16 cellular contexts compared by ENCODE assay signal in the genomic region with DNA sequence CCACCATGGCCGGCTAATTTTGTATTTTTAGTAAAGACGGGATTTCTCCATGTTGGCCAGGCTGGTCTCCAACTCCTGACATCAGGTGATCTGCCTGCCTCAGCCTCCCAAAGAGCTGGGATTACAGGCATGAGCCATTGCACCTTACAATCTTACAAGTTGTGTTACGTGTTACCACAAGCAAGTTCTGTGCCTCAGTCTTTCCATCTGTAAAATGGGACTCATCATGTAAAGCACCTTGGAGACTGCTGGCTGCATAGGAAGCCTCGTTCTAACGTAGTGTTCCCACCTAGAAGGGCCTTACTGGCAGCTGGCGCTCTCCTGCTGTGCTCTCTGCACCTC. TPM values are rescaled to one million over a fixed set of nuclear protein-coding genes. Genes with fewer than 3 reads are reported as not detected.
A peak's percentile ranks its signal among the peaks of the same experiment; 100 is the strongest.
DNase-seq lines count a peak whose midpoint lies in the region; ATAC-seq and TF ChIP-seq lines count a peak whose summit lies in the region.
"Had no signal": no experiment of that assay in that cellular context is flagged by ENCODE, and none has a peak within 500 bp of the region (broad histone marks: within the 10 kb centered on the region; RNA-seq: fewer than 3 reads in every experiment).

No MANE protein-coding gene starts in this region.

- H3K79me2 ChIP-seq in hepatocyte: no peaks in the 10 kb centered on the region

- H3K4me3 Mint-ChIP-seq in HFFc6: peak overlapping the region; percentile 49; the same call in 1 of the 2 replicates
- no peak overlapping the region for H3K4me3 Mint-ChIP-seq in activated T-cell treated with anti-CD3 and anti-CD28 coated beads, Interleukin-2, amount 50 U/mL, for 72 hours
- H3K4me3 Mint-ChIP-seq: activated B cell treated with CpG ODN at 0.5 μM for 24 hours had no signal

- no peak overlapping the region for H2AFZ ChIP-seq in hepatocyte

- no peak for DNase-seq in HFFc6
- no peak for DNase-seq in hepatocyte (ENCODE audit: low spot score)
- DNase-seq in activated T-cell treated with anti-CD3 and anti-CD28 coated beads, Interleukin-2, amount 50 U/mL, for 72 hours: no peak
- no peak for DNase-seq in activated CD8-positive, alpha-beta memory T cell treated with anti-CD3 and anti-CD28 coated beads, Interleukin-2, amount 50 U/mL, for 4 hours
- no peak for DNase-seq in NCI-H2081 (lab: John Stamatoyannopoulos, UW)
- DNase-seq: activated B cell treated with CpG ODN at 0.5 μM for 24 hours; activated naive CD4-positive, alpha-beta T cell; AML-193; NCI-H748 treated with DMSO at 0.1 percent for 48 hours had no signal

- H3K27ac ChIP-seq in angular gyrus (ENCODE audit: low read depth, low read length) (peak overlapping the region; percentile 97), hepatocyte (peak overlapping the region; percentile 29), subcutaneous abdominal adipose tissue (ENCODE audit: low read depth, low read length) (peak overlapping the region; percentile 65)

- H3K27me3 Mint-ChIP-seq in HFFc6 (ENCODE audit: insufficient read depth): peaks cover 7% of the 10 kb centered on the region
- no peaks in the 10 kb centered on the region for H3K27me3 Mint-ChIP-seq in activated T-cell treated with anti-CD3 and anti-CD28 coated beads, Interleukin-2, amount 50 U/mL, for 72 hours (ENCODE audit: low read depth)
- H3K27me3 Mint-ChIP-seq: activated B cell treated with CpG ODN at 0.5 μM for 24 hours had no signal

- no peak overlapping the region for H3K4me2 ChIP-seq in hepatocyte

- H3K9me3 ChIP-seq in hepatocyte (ENCODE audit: low read depth) (no peaks in the 10 kb centered on the region), subcutaneous abdominal adipose tissue (ENCODE audit: control insufficient read depth in 5 of 5, low read length in 5 of 5) (no peaks in the 10 kb centered on the region)

- ATAC-seq in activated T-cell treated with anti-CD3 and anti-CD28 coated beads, Interleukin-2, amount 50 U/mL, for 72 hours (replicated peaks in 1 of 2): no peak
- ATAC-seq in GM18505 (IDR thresholded peaks at IDR 0.05; ENCODE audit: unreplicated experiment): no peak

- H3K4me1 ChIP-seq in hepatocyte (ENCODE audit: insufficient read depth) (no peaks in the 10 kb centered on the region), subcutaneous abdominal adipose tissue (ENCODE audit: control insufficient read depth in 5 of 5, insufficient read depth in 5 of 5, low read length in 5 of 5) (peaks cover 0 to 35% (median 26%) of the 10 kb centered on the region in 5 donors)

- H3K9me2 ChIP-seq in hepatocyte (replicated peaks; ENCODE audit: insufficient read depth): no peaks in the 10 kb centered on the region

- H3K36me3 Mint-ChIP-seq in HFFc6 (ENCODE audit: low read depth): no peaks in the 10 kb centered on the region; the same call in 1 of the 2 replicates
- peaks cover 0 to 3% of the 10 kb centered on the region in 2 donors for H3K36me3 Mint-ChIP-seq in activated T-cell treated with anti-CD3 and anti-CD28 coated beads, Interleukin-2, amount 50 U/mL, for 72 hours (ENCODE audit: insufficient read depth in 2 of 2)

- H3K27ac Mint-ChIP-seq in HFFc6: no peak overlapping the region; the same call in 1 of the 2 replicates
- no peak overlapping the region for H3K27ac Mint-ChIP-seq in activated T-cell treated with anti-CD3 and anti-CD28 coated beads, Interleukin-2, amount 50 U/mL, for 72 hours
- H3K27ac Mint-ChIP-seq: activated B cell treated with CpG ODN at 0.5 μM for 24 hours had no signal

- H3K9ac ChIP-seq in subcutaneous abdominal adipose tissue (ENCODE audit: low read length in 5 of 5): no peak overlapping the region

- 88% methylated on average over 6 of the region's 6 CpGs for WGBS in hepatocyte (ENCODE audit: low lambda C conversion rate, missing lambda C conversion rate)

- no peak for TF ChIP-seq POLR2A in GM18505 (IDR thresholded peaks at IDR 0.05; ENCODE audit: borderline replicate concordance, extremely low read depth, insufficient read depth, insufficient read length)

- H3K4me3 ChIP-seq in hepatocyte (no peak overlapping the region), subcutaneous abdominal adipose tissue (ENCODE audit: low read depth in 1 of 5, low read length in 5 of 5) (no peak overlapping the region)

- no peaks in the 10 kb centered on the region for H3K9me3 Mint-ChIP-seq in HFFc6
- H3K9me3 Mint-ChIP-seq in activated T-cell treated with anti-CD3 and anti-CD28 coated beads, Interleukin-2, amount 50 U/mL, for 72 hours: no peaks in the 10 kb centered on the region
- H3K9me3 Mint-ChIP-seq: activated B cell treated with CpG ODN at 0.5 μM for 24 hours had no signal

- TF ChIP-seq CTCF in HFFc6 (IDR thresholded peaks at IDR 0.05): no peak
- no peak for TF ChIP-seq CTCF in hepatocyte (IDR thresholded peaks at IDR 0.05; ENCODE audit: poor library complexity)

- no peaks in the 10 kb centered on the region for H3K27me3 ChIP-seq in hepatocyte
- H3K27me3 ChIP-seq in subcutaneous abdominal adipose tissue (ENCODE audit: control insufficient read depth in 5 of 5, insufficient read depth in 4 of 5, low read length in 5 of 5): no peaks in the 10 kb centered on the region

- H3K36me3 ChIP-seq in hepatocyte (replicated peaks; ENCODE audit: insufficient read depth, low read depth): no peaks in the 10 kb centered on the region
- H3K36me3 ChIP-seq in subcutaneous abdominal adipose tissue (ENCODE audit: control insufficient read depth in 5 of 5, insufficient read depth in 5 of 5, low read length in 5 of 5): peaks cover 0 to 27% (median 20%) of the 10 kb centered on the region in 5 donors

- H4K20me1 ChIP-seq in hepatocyte (ENCODE audit: insufficient read depth, poor library complexity, severe bottlenecking): no peaks in the 10 kb centered on the region

- peaks cover 20% of the 10 kb centered on the region for H3K4me1 Mint-ChIP-seq in HFFc6 (ENCODE audit: low read depth)
- H3K4me1 Mint-ChIP-seq in activated T-cell treated with anti-CD3 and anti-CD28 coated beads, Interleukin-2, amount 50 U/mL, for 72 hours (ENCODE audit: low read depth): peaks cover 5% of the 10 kb centered on the region

RNA-seq across cellular contexts. Expression of a gene that starts 10.0 kb away (rescaled TPM):
- total RNA-seq in HFFc6 (2021; fragmentation: NEBNext Ultra II Directional; extraction: Animal tissue kit (Norgen Biotek cat#: 25700)): 10 to 100 TPM; 39.7 to 45.4 (median 41.5) TPM
- total RNA-seq in hepatocyte: 47.4 and 50.7 TPM in 2 replicates
- polyA plus RNA-seq in hepatocyte: 19.4 and 20.1 TPM in 2 replicates
- total RNA-seq in activated T-cell treated with anti-CD3 and anti-CD28 coated beads, Interleukin-2, amount 50 U/mL, for 72 hours: 10 to 100 TPM; 71.1 to 88.1 TPM

RNA-seq across cellular contexts. Expression of a gene that starts 20.0 kb away (rescaled TPM):
- 10 to 100 TPM in 5 of 6 experiments, 1 to 10 TPM in 1; 5.2 to 18.3 (median 15.2) TPM for total RNA-seq in HFFc6 (2021; fragmentation: NEBNext Ultra II Directional; extraction: Animal tissue kit (Norgen Biotek cat#: 25700))
- total RNA-seq in hepatocyte: 3.5 and 4.6 TPM in 2 replicates
- polyA plus RNA-seq in hepatocyte: 9.8 and 9.9 TPM in 2 replicates
- 1 to 10 TPM; 1.7 to 2.5 TPM for total RNA-seq in activated T-cell treated with anti-CD3 and anti-CD28 coated beads, Interleukin-2, amount 50 U/mL, for 72 hours
- total RNA-seq: activated B cell treated with CpG ODN at 0.5 μM for 24 hours; subcutaneous adipose tissue; T-helper 1 cell treated with Interleukin-12 subunit alpha and Interleukin-12 subunit beta and Interleukin-4 antibody, amounts not matched to agents 30 ng/mL and 1 ng/mL, for 36 hours had no signal

RNA-seq across cellular contexts. Expression of a gene that starts 35.4 kb away (rescaled TPM):
- total RNA-seq in HFFc6 (2021; fragmentation: NEBNext Ultra II Directional; extraction: Animal tissue kit (Norgen Biotek cat#: 25700)): 10 to 100 TPM; 40.4 to 66.3 (median 48.2) TPM
- total RNA-seq in hepatocyte: 4.7 and 9.6 TPM in 2 replicates
- 10.5 and 14.3 TPM in 2 replicates for polyA plus RNA-seq in hepatocyte
- total RNA-seq in activated T-cell treated with anti-CD3 and anti-CD28 coated beads, Interleukin-2, amount 50 U/mL, for 72 hours: 10 to 100 TPM; 82.0 to 99.8 TPM

RNA-seq across cellular contexts. Expression of a gene that starts 36.1 kb away (rescaled TPM):
- not detected for total RNA-seq in HFFc6 (2021; fragmentation: NEBNext Ultra II Directional; extraction: Animal tissue kit (Norgen Biotek cat#: 25700))
- total RNA-seq in hepatocyte: 0.13 TPM in 1 of 2 replicates, not detected in the other
- polyA plus RNA-seq in hepatocyte: not detected in 2 replicates
- not detected for total RNA-seq in activated T-cell treated with anti-CD3 and anti-CD28 coated beads, Interleukin-2, amount 50 U/mL, for 72 hours
- total RNA-seq: activated B cell treated with CpG ODN at 0.5 μM for 24 hours, omental fat pad, subcutaneous adipose tissue had no signal

RNA-seq across cellular contexts. Expression of a gene that starts 43.4 kb away (rescaled TPM):
- not detected for total RNA-seq in HFFc6 (2021; fragmentation: NEBNext Ultra II Directional; extraction: Animal tissue kit (Norgen Biotek cat#: 25700))
- total RNA-seq in hepatocyte: not detected in 2 replicates
- not detected in 2 replicates for polyA plus RNA-seq in hepatocyte
- not detected for total RNA-seq in activated T-cell treated with anti-CD3 and anti-CD28 coated beads, Interleukin-2, amount 50 U/mL, for 72 hours
- total RNA-seq: activated B cell treated with CpG ODN at 0.5 μM for 24 hours; HT1080; omental fat pad; subcutaneous adipose tissue; T-helper 1 cell treated with Interleukin-12 subunit alpha and Interleukin-12 subunit beta and Interleukin-4 antibody, amounts not matched to agents 30 ng/mL and 1 ng/mL, for 36 hours had no signal

Comparison
In these comparisons a context has a peak if more than half of its experiments do, and no peak if none do; other contexts are left out.
1. H3K27ac ChIP-seq: peak in every context shown above with its lines; median percentile 97 in angular gyrus; 65 in subcutaneous abdominal adipose tissue; 29 in hepatocyte.